18 cellular contexts compared by ENCODE assay signal in genomic region chr2:191936882-191937405, GRCh38.
"Had no signal": no experiment of that assay in that cellular context is flagged by ENCODE, and none has a peak within 500 bp of the region (broad histone marks: within the 10 kb centered on the region; RNA-seq: fewer than 3 reads in every experiment).

No MANE protein-coding gene starts in this region.

- H3K36me3 ChIP-seq: breast epithelium, neural progenitor cell, vagina had no signal

- DNase-seq: activated CD4-positive, alpha-beta T cell treated with anti-CD3 and anti-CD28 coated beads for 1 hour; activated CD4-positive, alpha-beta T cell treated with anti-CD3 and anti-CD28 coated beads, Interleukin-2, amount 50 U/mL, for 1 hour; activated naive CD4-positive, alpha-beta T cell; activated T-cell treated with anti-CD3 and anti-CD28 coated beads, Interleukin-2, amount 50 U/mL, for 1 hour; cortex of kidney; endodermal cell; kidney; naive thymus-derived CD8-positive, alpha-beta T cell; posterior cingulate gyrus; stimulated activated CD4-positive, alpha-beta T cell treated with anti-CD3 and anti-CD28 coated beads, Interleukin-2, amount 100 ng/mL, for 48 hours; stimulated activated CD8-positive, alpha-beta memory T cell treated with anti-CD3 and anti-CD28 coated beads, Interleukin-4, amount 100 ng/mL, for 48 hours; stimulated activated naive B cell treated with anti-CD40 and anti-IgM and Interleukin-4, amounts not matched to agents 10 μg/mL and 1 μg/mL and 100 μg/mL, for 72 hours; testis; trophoblast cell had no signal

- H3K27me3 ChIP-seq: breast epithelium, neural progenitor cell, testis, vagina had no signal

- ATAC-seq: left lobe of liver; naive thymus-derived CD8-positive, alpha-beta T cell; stimulated activated naive B cell treated with anti-CD40 and anti-IgM and Interleukin-4, amounts not matched to agents 10 μg/mL and 1 μg/mL and 100 μg/mL, for 72 hours had no signal

- H3K4me3 ChIP-seq: breast epithelium, neural progenitor cell, testis, vagina had no signal

- H3K9me3 ChIP-seq: breast epithelium, testis, vagina had no signal

- H3K4me1 ChIP-seq: breast epithelium, testis, vagina had no signal

- H3K27ac ChIP-seq: breast epithelium, neural progenitor cell, testis, vagina had no signal
